29 cellular contexts compared by ENCODE assay signal in the genomic region with DNA sequence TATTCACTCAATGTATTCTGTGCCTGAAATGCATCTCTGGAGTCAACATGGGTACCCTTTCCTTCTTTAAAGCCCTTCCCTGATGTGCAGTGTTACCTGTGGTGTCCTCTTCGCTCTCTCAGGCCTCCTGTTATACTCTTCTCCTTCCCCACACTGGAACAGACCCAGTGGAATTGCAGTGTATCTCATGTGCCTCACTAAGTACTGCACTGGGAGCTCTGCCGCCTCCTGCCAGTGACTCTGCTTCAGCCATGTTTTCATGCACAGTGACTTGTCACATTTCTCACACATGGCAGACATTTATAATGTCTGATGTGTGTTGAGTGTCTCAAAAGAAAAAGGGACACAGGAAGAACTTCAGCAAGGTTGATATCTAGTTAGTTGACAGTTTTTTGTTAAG.
DNase-seq lines count a peak whose midpoint lies in the region; ATAC-seq and TF ChIP-seq lines count a peak whose summit lies in the region.
"Had no signal": no experiment of that assay in that cellular context is flagged by ENCODE, and none has a peak within 500 bp of the region (broad histone marks: within the 10 kb centered on the region; RNA-seq: fewer than 3 reads in every experiment).

No MANE protein-coding gene starts in this region.

- H3K27me3 Mint-ChIP-seq in T-helper 17 cell (no peaks in the 10 kb centered on the region), memory B cell (no peaks in the 10 kb centered on the region), type B pancreatic cell (no peaks in the 10 kb centered on the region)

- peak overlapping the region; percentile 88 for H3K27ac Mint-ChIP-seq in T-helper 17 cell
- peak overlapping the region; percentile 28 for H3K27ac Mint-ChIP-seq in memory B cell
- peak overlapping the region; percentile 7 for H3K27ac Mint-ChIP-seq in type B pancreatic cell
- H3K27ac Mint-ChIP-seq: neural progenitor cell; T-helper 2 cell treated with Interferon-gamma antibody and Interleukin-4, amounts not matched to agents 5 μg/mL and 100 μg/mL, for 36 hours had no signal

- H3K27me3 ChIP-seq in heart left ventricle: no peaks in the 10 kb centered on the region
- no peaks in the 10 kb centered on the region for H3K27me3 ChIP-seq in testis
- H3K27me3 ChIP-seq: breast epithelium, MG63, neural progenitor cell, spleen, stomach, thyroid gland, vagina had no signal

- TF ChIP-seq CTCF in heart left ventricle (IDR thresholded peaks at IDR 0.05): no peak
- no peak for TF ChIP-seq CTCF in type B pancreatic cell (conservative IDR thresholded peaks at IDR 0.05)
- TF ChIP-seq CTCF in testis (IDR thresholded peaks at IDR 0.05): no peak

- peak in 3 of 4 donors; percentile 8 to 32 (median 28) for ATAC-seq in heart left ventricle
- ATAC-seq in Right ventricle myocardium inferior: no peak
- peak; percentile 20 for ATAC-seq in T-helper 17 cell
- no peak for ATAC-seq in memory B cell (ENCODE audit: low read depth)
- ATAC-seq in HG03196 (IDR thresholded peaks at IDR 0.05; ENCODE audit: unreplicated experiment): no peak
- ATAC-seq: activated T-cell treated with anti-CD3 and anti-CD28 coated beads, Interleukin-2, amount 50 U/mL, for 4 hours had no signal

- peaks cover 12 to 63% (median 45%) of the 10 kb centered on the region in 12 donors for H3K4me1 ChIP-seq in heart left ventricle
- peaks cover 19% of the 10 kb centered on the region for H3K4me1 ChIP-seq in testis
- H3K4me1 ChIP-seq: parathyroid adenoma had no signal

- H3K4me1 Mint-ChIP-seq in T-helper 17 cell (peaks cover 20% of the 10 kb centered on the region), memory B cell (peaks cover 10% of the 10 kb centered on the region), type B pancreatic cell (ENCODE audit: unreplicated experiment) (peaks cover 29% of the 10 kb centered on the region)

- intact Hi-C loops in heart left ventricle (cut with DNase I) (no loop called here), Right ventricle myocardium inferior (cut with DNase I) (no loop called here), testis (cut with DNase I; ENCODE audit: low total_unique reads) (no loop called here)

- H3K9me3 ChIP-seq in heart left ventricle (no peaks in the 10 kb centered on the region), T-helper 17 cell (ENCODE audit: control insufficient read depth, low read length, poor library complexity, severe bottlenecking) (no peaks in the 10 kb centered on the region), testis (no peaks in the 10 kb centered on the region)
- H3K9me3 ChIP-seq: breast epithelium, HAP-1, MG63, spleen, stomach, thyroid gland, vagina had no signal

- H3K4me3 Mint-ChIP-seq in T-helper 17 cell (peak overlapping the region; percentile 47), memory B cell (no peak overlapping the region), type B pancreatic cell (no peak overlapping the region)
- H3K4me3 Mint-ChIP-seq: activated T-cell treated with anti-CD3 and anti-CD28 coated beads, Interleukin-2, amount 50 U/mL, for 4 hours; neural progenitor cell; T-helper 2 cell treated with Interferon-gamma antibody and Interleukin-4, amounts not matched to agents 5 μg/mL and 100 μg/mL, for 36 hours had no signal

- TF ChIP-seq POLR2A in heart left ventricle (IDR thresholded peaks at IDR 0.05) (no peak), testis (IDR thresholded peaks at IDR 0.05) (no peak)

- H3K36me3 ChIP-seq in heart left ventricle (peaks cover 0 to 39% (median 23%) of the 10 kb centered on the region in 9 donors), testis (ENCODE audit: low read depth, missing control alignments) (no peaks in the 10 kb centered on the region)
- H3K36me3 ChIP-seq: breast epithelium, HAP-1, neural progenitor cell had no signal

- H3K9me3 Mint-ChIP-seq in memory B cell (no peaks in the 10 kb centered on the region), type B pancreatic cell (no peaks in the 10 kb centered on the region)
- H3K9me3 Mint-ChIP-seq: activated T-cell treated with anti-CD3 and anti-CD28 coated beads, Interleukin-2, amount 50 U/mL, for 4 hours; neural progenitor cell; T-helper 2 cell treated with Interferon-gamma antibody and Interleukin-4, amounts not matched to agents 5 μg/mL and 100 μg/mL, for 36 hours had no signal

- 75 to 92% (median 83%) methylated on average over 2 of the region's 2 CpGs for WGBS in heart left ventricle, 4 donors
- 90 to 92% methylated on average over 2 of the region's 2 CpGs for WGBS in testis, 2 donors

- no peak for DNase-seq in heart left ventricle
- DNase-seq in Right ventricle myocardium inferior (ENCODE audit: missing footprints): no peak
- no peak for DNase-seq in T-helper 17 cell
- DNase-seq in memory B cell (ENCODE audit: low spot score in 2 of 2): no peak
- DNase-seq in type B pancreatic cell (ENCODE audit: extremely low spot score, unreplicated experiment): no peak
- DNase-seq in testis: no peak
- DNase-seq: activated CD4-positive, alpha-beta T cell treated with anti-CD3 and anti-CD28 coated beads for 4 hours; activated naive CD4-positive, alpha-beta T cell treated with anti-CD3 and anti-CD28 coated beads, Interleukin-2, amount 50 U/mL, for 16 hours; activated T-cell treated with anti-CD3 and anti-CD28 coated beads, Interleukin-2, amount 50 U/mL, for 4 hours; anterior cingulate cortex; DMS79; hypothalamus; KG1; mesenchymal stem cell; MG63; NCI-H1930; NCI-H524 treated with DMSO at 0.1 percent for 48 hours; SHP77; spleen; stimulated activated CD4-positive, alpha-beta T cell treated with anti-CD3 and anti-CD28 coated beads, Interleukin-2, amount 100 ng/mL, for 24 hours; stomach; thyroid gland had no signal

- H3K4me3 ChIP-seq in heart left ventricle: no peak overlapping the region
- no peak overlapping the region for H3K4me3 ChIP-seq in testis
- H3K4me3 ChIP-seq: breast epithelium, HAP-1, MG63, neural progenitor cell, spleen, stomach, thyroid gland, vagina had no signal

- H3K36me3 Mint-ChIP-seq in T-helper 17 cell (ENCODE audit: low read depth) (peaks cover 6% of the 10 kb centered on the region), memory B cell (peaks cover 32% of the 10 kb centered on the region), type B pancreatic cell (peaks cover 11% of the 10 kb centered on the region)

- peak overlapping the region in 1 of 12 donors; percentile 5 for H3K27ac ChIP-seq in heart left ventricle
- no peak overlapping the region for H3K27ac ChIP-seq in testis
- H3K27ac ChIP-seq: breast epithelium, neural progenitor cell, parathyroid adenoma, spleen, stomach, thyroid gland, vagina had no signal

Comparison
In these comparisons a context has a peak if more than half of its experiments do, and no peak if none do; other contexts are left out.
1. ATAC-seq: peak in heart left ventricle (3 of 4) and T-helper 17 cell (single experiment); none in Right ventricle myocardium inferior (single experiment), memory B cell (single experiment) and HG03196 (single experiment).
2. H3K27ac Mint-ChIP-seq: peak in every context shown above with its lines; median percentile 88 in T-helper 17 cell; 28 in memory B cell; 7 in type B pancreatic cell.